In the genomic region with DNA sequence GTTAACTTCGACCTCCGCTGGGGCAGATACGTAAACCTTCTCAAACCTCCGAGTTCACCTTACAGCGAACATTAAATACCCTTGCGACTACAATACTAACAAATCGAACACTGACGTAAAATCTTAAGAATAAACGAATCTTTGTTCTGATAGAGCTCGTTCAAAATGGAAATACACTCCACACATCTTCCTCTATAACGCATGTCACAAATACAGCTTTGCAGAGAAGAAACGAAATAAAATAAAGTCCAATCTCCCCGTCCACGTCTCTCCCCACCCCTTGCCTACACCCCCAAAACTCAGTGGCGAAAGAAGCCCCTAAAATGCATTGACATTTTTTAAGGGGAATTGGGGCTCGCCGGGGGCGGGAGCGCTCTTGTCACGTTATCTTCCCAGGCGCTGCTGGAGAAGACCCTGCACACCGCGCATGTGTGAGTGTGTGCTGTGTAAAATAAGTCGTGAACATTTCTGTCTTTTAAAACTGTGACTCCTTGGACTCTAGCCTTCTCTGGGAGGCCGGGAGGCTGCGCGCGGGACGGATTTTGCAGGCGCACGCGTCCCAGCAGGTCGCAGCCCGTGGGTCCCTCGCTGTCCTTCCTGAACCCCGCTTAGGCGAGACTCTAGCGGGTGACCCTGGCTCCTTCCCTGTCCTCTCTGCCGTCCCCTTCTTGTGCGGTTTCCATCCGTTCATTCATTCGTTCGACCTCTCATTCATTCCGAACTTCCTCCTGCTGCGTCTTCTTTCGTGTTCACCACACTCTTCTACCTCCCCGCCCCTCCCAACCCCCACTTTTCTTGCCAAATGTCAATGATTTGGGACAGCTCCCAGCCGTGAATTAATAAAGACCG, we compare ENCODE assay signal across 8 cellular contexts. TPM values are rescaled to one million over a fixed set of nuclear protein-coding genes. Genes with fewer than 3 reads are reported as not detected.
A peak's percentile ranks its signal among the peaks of the same experiment; 100 is the strongest.
DNase-seq lines count a peak whose midpoint lies in the region; ATAC-seq, FAIRE-seq and TF ChIP-seq lines count a peak whose summit lies in the region.

No MANE protein-coding gene starts in this region.

- no peaks in the 10 kb centered on the region for H3K4me1 ChIP-seq in keratinocyte (ENCODE audit: control insufficient read depth, extremely low read depth, insufficient read depth, low read length)

- H3K27ac ChIP-seq in keratinocyte (ENCODE audit: control insufficient read depth, insufficient read depth, low read length), result no peak overlapping the region

- H3K27me3 ChIP-seq in keratinocyte (ENCODE audit: control insufficient read depth, extremely low read depth, insufficient read depth, low read length), result peaks cover 100% of the 10 kb centered on the region

- H3K4me1 Mint-ChIP-seq in activated CD8-positive, alpha-beta T cell treated with anti-CD3 and anti-CD28 coated beads for 36 hours (ENCODE audit: low read depth), result peaks cover 67% of the 10 kb centered on the region

- no peaks in the 10 kb centered on the region for H3K79me2 ChIP-seq in keratinocyte (ENCODE audit: control insufficient read depth, insufficient read depth, low read length)

- no peaks in the 10 kb centered on the region for H4K20me1 ChIP-seq in keratinocyte (ENCODE audit: control insufficient read depth, extremely low read depth, insufficient read depth, low read length)

- no peaks in the 10 kb centered on the region for H3K36me3 ChIP-seq in keratinocyte (ENCODE audit: control insufficient read depth in 2 of 2, extremely low read depth in 1 of 2, insufficient read depth in 2 of 2, low read length in 2 of 2)

- peaks cover 11% of the 10 kb centered on the region for H3K36me3 Mint-ChIP-seq in activated CD8-positive, alpha-beta T cell treated with anti-CD3 and anti-CD28 coated beads for 36 hours (ENCODE audit: low read depth)

- H3K9me3 ChIP-seq in keratinocyte (ENCODE audit: control insufficient read depth, low read depth, low read length), result peaks cover 11% of the 10 kb centered on the region

- CTCF ChIA-PET in activated CD8-positive, alpha-beta T cell treated with anti-CD3 and anti-CD28 coated beads for 36 hours (lab: Charles Lee), result interaction anchor here (0.9 to 2.2 kb wide), 2 partner anchors 9 to 23 kb away, joined by 3 to 13 read pairs; no protein-coding TSS in a partner anchor

- peaks cover 5% of the 10 kb centered on the region for H3K9me3 Mint-ChIP-seq in activated CD8-positive, alpha-beta T cell treated with anti-CD3 and anti-CD28 coated beads for 36 hours

- peak overlapping the region in 2 of 3 experiments; percentile 36 to 58 for H3K4me3 ChIP-seq in keratinocyte (ENCODE audit: control insufficient read depth in 2 of 3, extremely low read depth in 1 of 3, insufficient read depth in 2 of 3, low read depth in 1 of 3, low read length in 3 of 3)

- DNase-seq in activated CD8-positive, alpha-beta memory T cell treated with anti-CD3 and anti-CD28 coated beads, Interleukin-2, amount 50 U/mL, for 48 hours, result peak; percentile 57
- no peak for DNase-seq in activated CD8-positive, alpha-beta memory T cell treated with anti-CD3 and anti-CD28 coated beads for 24 hours
- DNase-seq in activated CD8-positive, alpha-beta T cell treated with anti-CD3 and anti-CD28 coated beads for 36 hours, result peak; percentile 29
- no peak for DNase-seq in keratinocyte (ENCODE audit: low read depth, low spot score)
- peak; percentile 46 for DNase-seq in superior temporal gyrus (ENCODE audit: extremely low spot score)
- DNase-seq in NCI-H345 (lab: John Stamatoyannopoulos, UW), result no peak

- FAIRE-seq in keratinocyte (lab: Jason Lieb, UNC), result no peak

- dilution Hi-C loops in keratinocyte (cut with MboI; ENCODE audit: extremely low pct_ligation_motif_present, low sequenced_read_pairs), result no loop called here

- H3K4me3 Mint-ChIP-seq in activated CD8-positive, alpha-beta T cell treated with anti-CD3 and anti-CD28 coated beads for 36 hours, result peak overlapping the region; percentile 70

- H3K4me2 ChIP-seq in keratinocyte (ENCODE audit: control insufficient read depth, extremely low read depth, insufficient read depth, low read depth, low read length), result peak overlapping the region; percentile 46

- no peak for TF ChIP-seq CTCF in activated CD8-positive, alpha-beta T cell treated with anti-CD3 and anti-CD28 coated beads for 36 hours (IDR thresholded peaks at IDR 0.05)
- no peak for TF ChIP-seq CTCF in keratinocyte (optimal IDR thresholded peaks at IDR 0.05 in 1 of 3, IDR thresholded peaks at IDR 0.05 in 1 of 3, conservative IDR thresholded peaks at IDR 0.05 in 1 of 3; ENCODE audit: extremely low read depth in 1 of 3, insufficient read depth in 2 of 3, low read length in 3 of 3)

- no peak overlapping the region for H3K27ac Mint-ChIP-seq in activated CD8-positive, alpha-beta T cell treated with anti-CD3 and anti-CD28 coated beads for 36 hours

- POLR2A ChIA-PET in activated CD8-positive, alpha-beta T cell treated with anti-CD3 and anti-CD28 coated beads for 36 hours (lab: Charles Lee), result interaction anchor here (0.6 to 1.0 kb wide), 2 partner anchors 10 to 138 kb away, joined by 3 to 4 read pairs; no protein-coding TSS in a partner anchor

- peaks cover 84% of the 10 kb centered on the region for H3K27me3 Mint-ChIP-seq in activated CD8-positive, alpha-beta T cell treated with anti-CD3 and anti-CD28 coated beads for 36 hours

- H3K9me1 ChIP-seq in keratinocyte (ENCODE audit: control insufficient read depth, extremely low read depth, insufficient read depth, low read length), result no peaks in the 10 kb centered on the region

- peak overlapping the region; percentile 58 for H2AFZ ChIP-seq in keratinocyte (ENCODE audit: control insufficient read depth, low read length)

- peak overlapping the region; percentile 18 for H3K9ac ChIP-seq in keratinocyte (ENCODE audit: control insufficient read depth, extremely low read depth, insufficient read depth, low read length)

- intact Hi-C loops in activated CD8-positive, alpha-beta T cell treated with anti-CD3 and anti-CD28 coated beads for 36 hours (cut with micrococcal nuclease), result no loop called here

- no peak for ATAC-seq in activated CD8-positive, alpha-beta T cell treated with anti-CD3 and anti-CD28 coated beads for 36 hours
- ATAC-seq in HG02798 (IDR thresholded peaks at IDR 0.05; ENCODE audit: poor library complexity, unreplicated experiment), result no peak
- ATAC-seq in HG03378 (IDR thresholded peaks at IDR 0.05; ENCODE audit: unreplicated experiment), result no peak

RNA-seq across cellular contexts. Expression of gene NRN1, which starts 2.4 kb away (rescaled TPM):
- total RNA-seq in activated CD8-positive, alpha-beta T cell treated with anti-CD3 and anti-CD28 coated beads for 36 hours, result 1 to 10 TPM; 5.9 to 7.1 TPM
- polyA plus RNA-seq in keratinocyte, result 3.4 to 6.5 TPM (median 5.7 TPM) in 3 replicates
- polyA plus RNA-seq in keratinocyte (2011; ENCODE audit: low read depth), result 3.9 TPM
- polyA plus RNA-seq in keratinocyte (2011; cell fraction: cytosol; rRNA removed), result 4.8 and 5.0 TPM in 2 replicates
- 2.2 and 2.5 TPM in 2 replicates for polyA plus RNA-seq in keratinocyte (2011; cell fraction: nucleus; rRNA removed)
- 4.1 and 6.1 TPM in 2 replicates for polyA plus RNA-seq in keratinocyte (2012; ENCODE audit: low replicate concordance)
- polyA minus RNA-seq in keratinocyte, result 1.6 to 3.4 TPM (median 2.8 TPM) in 3 replicates
- 2.5 TPM for polyA minus RNA-seq in keratinocyte (2011; cell fraction: cytosol; rRNA and poly(A)+ RNA removed)
- 0.63 and 0.85 TPM in 2 replicates for polyA minus RNA-seq in keratinocyte (2011; cell fraction: nucleus; rRNA and poly(A)+ RNA removed)

Comparison
In these comparisons a context has a peak if more than half of its experiments do, and no peak if none do; other contexts are left out.
1. DNase-seq: peak in activated CD8-positive, alpha-beta memory T cell treated with anti-CD3 and anti-CD28 coated beads, Interleukin-2, amount 50 U/mL, for 48 hours (single experiment), activated CD8-positive, alpha-beta T cell treated with anti-CD3 and anti-CD28 coated beads for 36 hours (single experiment) and superior temporal gyrus (single experiment); none in activated CD8-positive, alpha-beta memory T cell treated with anti-CD3 and anti-CD28 coated beads for 24 hours (single experiment), keratinocyte (single experiment) and NCI-H345 (single experiment).